25 cellular contexts compared by ENCODE assay signal in genomic region chr12:71904629-71905028, GRCh38. TPM values are rescaled to one million over a fixed set of nuclear protein-coding genes. Genes with fewer than 3 reads are reported as not detected.
DNase-seq lines count a peak whose midpoint lies in the region; ATAC-seq and TF ChIP-seq lines count a peak whose summit lies in the region.
"Had no signal": no experiment of that assay in that cellular context is flagged by ENCODE, and none has a peak within 500 bp of the region (broad histone marks: within the 10 kb centered on the region; RNA-seq: fewer than 3 reads in every experiment).

No MANE protein-coding gene starts in this region.

- no peak for DNase-seq in activated CD4-positive, alpha-beta T cell treated with anti-CD3 and anti-CD28 coated beads, Interleukin-2, amount 10 ng/mL, durations not matched to agents 24 days and 14 days
- no peak for DNase-seq in activated CD4-positive, alpha-beta T cell treated with anti-CD3 and anti-CD28 coated beads, Interleukin-2, amount 10 ng/mL, durations not matched to agents 7 days and 5 days
- DNase-seq in CD14-positive monocyte (ENCODE audit: low spot score) (no peak), OCI-M1 (lab: John Stamatoyannopoulos, UW) (peak; percentile 79), RWPE1 (ENCODE audit: low spot score) (no peak)
- no peak for DNase-seq in effector memory CD8-positive, alpha-beta T cell
- no peak for DNase-seq in stimulated activated CD4-positive, alpha-beta T cell treated with anti-CD3 and anti-CD28 coated beads, Interleukin-4, amount 100 ng/mL, for 1 hour
- DNase-seq: activated CD4-positive, CD25-positive, alpha-beta regulatory T cell; BE2C; GM23248; kidney glomerular epithelial cell; mesenchymal stem cell; NCI-H1436; NCI-H526 treated with DMSO at 0.1 percent for 48 hours; RPMI8226; stimulated activated CD4-positive, alpha-beta T cell treated with anti-CD3 and anti-CD28 coated beads, Interleukin-12 subunit alpha, Interleukin-12 subunit beta, amount 100 ng/mL, for 4 hours had no signal

- H3K9me3 Mint-ChIP-seq in activated CD4-positive, alpha-beta T cell treated with anti-CD3 and anti-CD28 coated beads, Interleukin-2, amount 10 ng/mL, durations not matched to agents 24 days and 14 days, result peaks cover 7% of the 10 kb centered on the region
- H3K9me3 Mint-ChIP-seq in activated CD4-positive, alpha-beta T cell treated with anti-CD3 and anti-CD28 coated beads, Interleukin-2, amount 10 ng/mL, durations not matched to agents 7 days and 5 days, result peaks cover 4% of the 10 kb centered on the region
- peaks cover 0 to 2% (median 0%) of the 10 kb centered on the region in 7 donors for H3K9me3 Mint-ChIP-seq in CD14-positive monocyte
- H3K9me3 Mint-ChIP-seq in effector memory CD8-positive, alpha-beta T cell, result peaks cover 0 to 2% of the 10 kb centered on the region in 2 donors
- H3K9me3 Mint-ChIP-seq: activated T-helper 17 cell treated with anti-CD3 and anti-CD28 coated beads, Interleukin-2, amount 50 U/mL, for 72 hours had no signal

- TF ChIP-seq CTCF in CD14-positive monocyte (IDR thresholded peaks at IDR 0.05) (no peak), RWPE1 (conservative IDR thresholded peaks at IDR 0.05; ENCODE audit: low read depth) (no peak)

- peaks cover 15% of the 10 kb centered on the region for H3K4me1 Mint-ChIP-seq in activated CD4-positive, alpha-beta T cell treated with anti-CD3 and anti-CD28 coated beads, Interleukin-2, amount 10 ng/mL, durations not matched to agents 24 days and 14 days
- H3K4me1 Mint-ChIP-seq in activated CD4-positive, alpha-beta T cell treated with anti-CD3 and anti-CD28 coated beads, Interleukin-2, amount 10 ng/mL, durations not matched to agents 7 days and 5 days, result peaks cover 18% of the 10 kb centered on the region
- peaks cover 8% of the 10 kb centered on the region for H3K4me1 Mint-ChIP-seq in CD14-positive monocyte
- H3K4me1 Mint-ChIP-seq in effector memory CD8-positive, alpha-beta T cell (ENCODE audit: low read depth in 2 of 2), result peaks cover 0 to 15% of the 10 kb centered on the region in 2 donors

- H3K27ac ChIP-seq in RWPE1, result no peak overlapping the region
- H3K27ac ChIP-seq: coronary artery, GM23248 had no signal

- peak overlapping the region; percentile 1 for H3K27ac Mint-ChIP-seq in activated CD4-positive, alpha-beta T cell treated with anti-CD3 and anti-CD28 coated beads, Interleukin-2, amount 10 ng/mL, durations not matched to agents 24 days and 14 days
- no peak overlapping the region for H3K27ac Mint-ChIP-seq in activated CD4-positive, alpha-beta T cell treated with anti-CD3 and anti-CD28 coated beads, Interleukin-2, amount 10 ng/mL, durations not matched to agents 7 days and 5 days
- peak overlapping the region in 4 of 7 donors; percentile 5 to 37 (median 15) for H3K27ac Mint-ChIP-seq in CD14-positive monocyte
- H3K27ac Mint-ChIP-seq in effector memory CD8-positive, alpha-beta T cell, result peak overlapping the region; percentile 0 to 22

- H3K36me3 Mint-ChIP-seq in activated CD4-positive, alpha-beta T cell treated with anti-CD3 and anti-CD28 coated beads, Interleukin-2, amount 10 ng/mL, durations not matched to agents 24 days and 14 days (ENCODE audit: low read depth), result peaks cover 77% of the 10 kb centered on the region
- H3K36me3 Mint-ChIP-seq in activated CD4-positive, alpha-beta T cell treated with anti-CD3 and anti-CD28 coated beads, Interleukin-2, amount 10 ng/mL, durations not matched to agents 7 days and 5 days (ENCODE audit: low read depth), result peaks cover 76% of the 10 kb centered on the region
- peaks cover 62 to 74% of the 10 kb centered on the region in 2 donors for H3K36me3 Mint-ChIP-seq in CD14-positive monocyte
- H3K36me3 Mint-ChIP-seq in effector memory CD8-positive, alpha-beta T cell (ENCODE audit: insufficient read depth), result peaks cover 44% of the 10 kb centered on the region

- ATAC-seq in effector memory CD8-positive, alpha-beta T cell (replicated peaks), result no peak
- no peak for ATAC-seq in GM21619 (IDR thresholded peaks at IDR 0.05; ENCODE audit: unreplicated experiment)
- ATAC-seq: activated T-helper 17 cell treated with anti-CD3 and anti-CD28 coated beads, Interleukin-2, amount 50 U/mL, for 72 hours; SK-N-SH treated with all-trans-retinoic acid at 6 μM for 48 hours had no signal

- no peak overlapping the region for H3K4me3 Mint-ChIP-seq in activated CD4-positive, alpha-beta T cell treated with anti-CD3 and anti-CD28 coated beads, Interleukin-2, amount 10 ng/mL, durations not matched to agents 24 days and 14 days
- H3K4me3 Mint-ChIP-seq in activated CD4-positive, alpha-beta T cell treated with anti-CD3 and anti-CD28 coated beads, Interleukin-2, amount 10 ng/mL, durations not matched to agents 7 days and 5 days, result no peak overlapping the region
- H3K4me3 Mint-ChIP-seq in CD14-positive monocyte, result no peak overlapping the region
- no peak overlapping the region for H3K4me3 Mint-ChIP-seq in effector memory CD8-positive, alpha-beta T cell
- H3K4me3 Mint-ChIP-seq: activated T-helper 17 cell treated with anti-CD3 and anti-CD28 coated beads, Interleukin-2, amount 50 U/mL, for 72 hours had no signal

- POLR2A ChIA-PET in activated CD4-positive, alpha-beta T cell treated with anti-CD3 and anti-CD28 coated beads, Interleukin-2, amount 10 ng/mL, durations not matched to agents 7 days and 5 days (lab: Charles Lee), result no interaction called here
- POLR2A ChIA-PET in RWPE1 (lab: Yijun Ruan, JAX; ENCODE audit: low non-redundant PET), result no interaction called here

- CTCF ChIA-PET in activated CD4-positive, alpha-beta T cell treated with anti-CD3 and anti-CD28 coated beads, Interleukin-2, amount 10 ng/mL, durations not matched to agents 7 days and 5 days (lab: Charles Lee), result no interaction called here
- CTCF ChIA-PET in RWPE1 (lab: Yijun Ruan, JAX), result no interaction called here

- intact Hi-C loops in activated CD4-positive, alpha-beta T cell treated with anti-CD3 and anti-CD28 coated beads, Interleukin-2, amount 10 ng/mL, durations not matched to agents 24 days and 14 days (cut with micrococcal nuclease), result no loop called here
- intact Hi-C loops in CD14-positive monocyte (cut with micrococcal nuclease), result no loop called here

- no peaks in the 10 kb centered on the region for H3K27me3 Mint-ChIP-seq in activated CD4-positive, alpha-beta T cell treated with anti-CD3 and anti-CD28 coated beads, Interleukin-2, amount 10 ng/mL, durations not matched to agents 24 days and 14 days
- H3K27me3 Mint-ChIP-seq in activated CD4-positive, alpha-beta T cell treated with anti-CD3 and anti-CD28 coated beads, Interleukin-2, amount 10 ng/mL, durations not matched to agents 7 days and 5 days, result no peaks in the 10 kb centered on the region
- no peaks in the 10 kb centered on the region for H3K27me3 Mint-ChIP-seq in CD14-positive monocyte (ENCODE audit: low read depth in 3 of 3)
- H3K27me3 Mint-ChIP-seq in effector memory CD8-positive, alpha-beta T cell, result no peaks in the 10 kb centered on the region
- H3K27me3 Mint-ChIP-seq: activated T-helper 17 cell treated with anti-CD3 and anti-CD28 coated beads, Interleukin-2, amount 50 U/mL, for 72 hours had no signal

RNA-seq across cellular contexts. Expression of gene TPH2, which starts 34.0 kb away (rescaled TPM):
- not detected in 2 replicates for total RNA-seq in activated CD4-positive, alpha-beta T cell treated with anti-CD3 and anti-CD28 coated beads, Interleukin-2, amount 10 ng/mL, durations not matched to agents 24 days and 14 days
- total RNA-seq in activated CD4-positive, alpha-beta T cell treated with anti-CD3 and anti-CD28 coated beads, Interleukin-2, amount 10 ng/mL, durations not matched to agents 7 days and 5 days, result not detected
- polyA plus RNA-seq in CD14-positive monocyte, result not detected
- total RNA-seq: activated CD8-positive, alpha-beta memory T cell treated with anti-CD3 and anti-CD28 coated beads for 36 hours; activated T-helper 17 cell treated with anti-CD3 and anti-CD28 coated beads, Interleukin-2, amount 50 U/mL, for 72 hours; GM23248; myocyte; osteocyte; subcutaneous adipose tissue; ureter had no signal
- polyA plus RNA-seq: GM23248 had no signal
